In genomic region chr1:87594736-87595383, GRCh38 we compare ENCODE assay signal across 22 cellular contexts.
DNase-seq lines count a peak whose midpoint lies in the region; ATAC-seq and TF ChIP-seq lines count a peak whose summit lies in the region.
"Had no signal": no experiment of that assay in that cellular context is flagged by ENCODE, and none has a peak within 500 bp of the region (broad histone marks: within the 10 kb centered on the region; RNA-seq: fewer than 3 reads in every experiment).

No MANE protein-coding gene starts in this region.

- H3K9me3 ChIP-seq in HAP-1 = no peaks in the 10 kb centered on the region

- H3K4me3 ChIP-seq in HAP-1 (no peak overlapping the region), fibroblast of the aortic adventitia (ENCODE audit: low read depth, low read length) (no peak overlapping the region), retinal pigment epithelial cell (ENCODE audit: low read length) (no peak overlapping the region)
- H3K4me3 ChIP-seq: coronary artery, neural progenitor cell, SK-N-MC had no signal

- TF ChIP-seq CTCF in fibroblast of the aortic adventitia (IDR thresholded peaks at IDR 0.05; ENCODE audit: insufficient read depth, low read length) (no peak), retinal pigment epithelial cell (conservative IDR thresholded peaks at IDR 0.05; ENCODE audit: low read depth, low read length) (no peak)

- H3K4me1 ChIP-seq in HAP-1 = 0 out of 2 replicates have a peak, but pooled peaks cover 9% of the 10 kb centered on the region

- in situ Hi-C loops in HAP-1 (cut with MboI; ENCODE audit: low sequenced_read_pairs) = no loop called here

- ATAC-seq in GM18867 (IDR thresholded peaks at IDR 0.05; ENCODE audit: unreplicated experiment) = no peak
- ATAC-seq: Panc1 had no signal

- H3K27me3 ChIP-seq in HAP-1 (ENCODE audit: low read depth) = peaks cover 2% of the 10 kb centered on the region; the same call in 1 of the 2 replicates
- H3K27me3 ChIP-seq: neural progenitor cell had no signal

- DNase-seq in HAP-1 (ENCODE audit: low spot score in 2 of 2) (peak; percentile 12 to 16), RPMI8226 (peak; percentile 24), fibroblast of the aortic adventitia (ENCODE audit: low read depth) (peak; percentile 40), retinal pigment epithelial cell (ENCODE audit: low read depth) (peak; percentile 75), NCI-H1436 treated with DMSO at 0.1 percent for 48 hours (lab: John Stamatoyannopoulos, UW) (no peak), COLO668 (lab: John Stamatoyannopoulos, UW; ENCODE audit: unreplicated experiment) (no peak), pons (ENCODE audit: low spot score) (no peak)
- DNase-seq: activated CD4-positive, alpha-beta T cell treated with anti-CD3 and anti-CD28 coated beads for 48 hours; activated CD8-positive, alpha-beta memory T cell treated with anti-CD3 and anti-CD28 coated beads, Interleukin-2, amount 50 U/mL, for 48 hours; activated gamma-delta T cell treated with Interleukin-2 at 50 U/mL for 16 hours; anterior cingulate cortex; immature natural killer cell; NCI-H1930; NCI-H510A treated with DMSO at 0.1 percent for 48 hours; stimulated activated CD4-positive, alpha-beta T cell treated with anti-CD3 and anti-CD28 coated beads, Interleukin-4, amount 100 ng/mL, for 4 hours; stimulated activated CD8-positive, alpha-beta memory T cell treated with anti-CD3 and anti-CD28 coated beads, Interleukin-4, amount 100 ng/mL, for 48 hours; T-helper 9 cell had no signal

- H3K36me3 ChIP-seq in HAP-1 (replicated peaks) = no peaks in the 10 kb centered on the region
- H3K36me3 ChIP-seq: neural progenitor cell had no signal

Comparison
In these comparisons a context has a peak if more than half of its experiments do, and no peak if none do; other contexts are left out.
1. DNase-seq: peak in HAP-1 (2 of 2), RPMI8226 (single experiment), fibroblast of the aortic adventitia (single experiment) and retinal pigment epithelial cell (single experiment); none in NCI-H1436 treated with DMSO at 0.1 percent for 48 hours (single experiment), COLO668 (single experiment) and pons (single experiment).